ENCODE assay signal across 8 cellular contexts in the genomic region with DNA sequence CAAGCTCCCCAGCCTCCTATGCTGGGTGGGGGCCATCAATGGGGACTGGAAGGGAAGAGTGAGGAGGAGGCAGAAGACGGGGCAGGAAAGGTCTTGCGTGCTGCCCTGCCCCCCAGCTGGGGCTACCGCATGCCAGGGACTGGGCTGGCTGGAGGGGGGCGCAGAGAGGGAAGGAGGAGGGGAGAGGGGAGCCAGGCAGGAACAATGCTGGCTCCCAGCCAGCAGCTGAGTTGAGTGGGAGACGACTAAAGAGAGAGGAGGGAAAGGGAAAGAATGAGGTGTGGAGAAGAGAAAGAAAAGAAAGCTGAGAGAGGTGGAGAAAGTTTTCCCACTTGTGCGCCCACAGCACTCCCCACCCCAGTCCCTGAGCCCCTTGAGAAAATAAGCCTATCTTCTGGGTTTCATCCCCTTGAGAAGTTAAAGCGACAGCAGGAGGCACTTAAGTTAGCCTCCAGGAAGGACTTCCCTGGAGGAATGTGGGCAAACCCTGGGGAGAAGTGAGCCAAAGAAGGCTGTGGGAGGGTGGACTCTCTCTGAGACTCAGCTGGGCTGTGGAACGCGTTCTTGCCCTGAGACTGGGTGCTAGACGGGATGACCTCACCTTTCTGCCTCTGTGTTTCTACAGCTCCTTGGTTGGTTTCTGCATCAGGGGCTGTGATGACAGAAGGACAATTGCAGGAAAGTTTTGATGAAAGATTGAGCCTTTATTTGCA. TPM values are rescaled to one million over a fixed set of nuclear protein-coding genes. Genes with fewer than 3 reads are reported as not detected.
DNase-seq lines count a peak whose midpoint lies in the region; ATAC-seq and TF ChIP-seq lines count a peak whose summit lies in the region.

No MANE protein-coding gene starts in this region.

- H3K4me1 Mint-ChIP-seq in Calu3 (ENCODE audit: low read depth, unreplicated experiment), result peaks cover 44% of the 10 kb centered on the region

- no peaks in the 10 kb centered on the region for H3K9me3 Mint-ChIP-seq in Calu3 (ENCODE audit: low read depth, unreplicated experiment)

- BruUV-seq in Calu3 (replicated peaks; lab: Mats Ljungman, UMichigan), result no TSS peak

- peak overlapping the region; percentile 2 for H3K27ac Mint-ChIP-seq in Calu3 (ENCODE audit: unreplicated experiment)

- ATAC-seq in HG03460 (IDR thresholded peaks at IDR 0.05; ENCODE audit: unreplicated experiment) (no peak), omental fat pad (ENCODE audit: low FRiP score) (no peak)

- CTCF ChIA-PET in Calu3 (lab: Charles Lee), result interaction anchor here (0.6 to 7.2 kb wide), 25 partner anchors 9 to 237 kb away, joined by 3 to 199 read pairs (median 5); partner anchors contain the start of genes CRABP2, HDGF, ISG20L2 and METTL25B

- DNase-seq in Calu3 (no peak), LNCaP clone FGC (ENCODE audit: low read depth) (no peak), cerebellar cortex (ENCODE audit: low spot score) (peak; percentile 20), myocyte (ENCODE audit: low read depth) (peak; percentile 29), midbrain (lab: John Stamatoyannopoulos, UW) (no peak), ecto neural progenitor cell (ENCODE audit: low spot score) (no peak), omental fat pad (ENCODE audit: low spot score) (no peak)

- no peaks in the 10 kb centered on the region for H3K27me3 Mint-ChIP-seq in Calu3 (ENCODE audit: unreplicated experiment)

- no peak for TF ChIP-seq CTCF in Calu3 (IDR thresholded peaks at IDR 0.05; ENCODE audit: unreplicated experiment)
- no peak for TF ChIP-seq CTCF in LNCaP clone FGC (IDR thresholded peaks at IDR 0.05; ENCODE audit: control insufficient read depth, extremely low read depth, insufficient read depth)
- no peak for TF ChIP-seq CTCF in omental fat pad (IDR thresholded peaks at IDR 0.05)

- H3K4me3 Mint-ChIP-seq in Calu3 (ENCODE audit: low read depth, unreplicated experiment), result peak overlapping the region; percentile 15

- H3K36me3 Mint-ChIP-seq in Calu3 (ENCODE audit: insufficient read depth, unreplicated experiment), result no peaks in the 10 kb centered on the region

- intact Hi-C loops in Calu3 (cut with micrococcal nuclease; ENCODE audit: unreplicated experiment), result loop anchor here (1.0 to 10.0 kb wide), 4 partner anchors 15 to 200 kb away; partner anchors contain the start of genes CRABP2 and INSRR

- peak overlapping the region; percentile 34; the same call in 1 of the 2 replicates for H3K4me3 ChIP-seq in LNCaP clone FGC (ENCODE audit: low read depth, low read length)

RNA-seq across cellular contexts. Expression of gene NES, which starts 12.9 kb away (rescaled TPM):
- total RNA-seq in Calu3 (2022) (6.1 and 7.4 TPM in 2 replicates), myocyte (1,770 and 2,264 TPM in 2 replicates), omental fat pad (10 to 100 TPM; 17.4 to 76.4 (median 27.7) TPM)
- 834 TPM for polyA plus RNA-seq in myocyte (2012)

RNA-seq across cellular contexts. Expression of gene CRABP2, which starts 15.3 kb away (rescaled TPM):
- total RNA-seq in Calu3 (2022), result 17.6 and 27.3 TPM in 2 replicates
- total RNA-seq in myocyte, result 5.3 and 6.2 TPM in 2 replicates
- polyA plus RNA-seq in myocyte (2012), result 6.0 TPM
- total RNA-seq in omental fat pad, result 1 to 10 TPM in 3 of 4 donors, not detected in 1; 4.5 to 8.8 (median 8.8) TPM

RNA-seq across cellular contexts. Expression of gene METTL25B, which starts 38.2 kb away (rescaled TPM):
- total RNA-seq in Calu3 (2022), result 52.7 and 63.8 TPM in 2 replicates
- total RNA-seq in myocyte, result 8.9 and 13.5 TPM in 2 replicates
- 17.0 TPM for polyA plus RNA-seq in myocyte (2012)
- 10 to 100 TPM; 12.1 to 25.4 (median 18.8) TPM for total RNA-seq in omental fat pad

RNA-seq across cellular contexts. Expression of gene ISG20L2, which starts 38.5 kb away (rescaled TPM):
- total RNA-seq in Calu3 (2022) (60.9 and 61.6 TPM in 2 replicates), myocyte (12.8 and 19.7 TPM in 2 replicates), omental fat pad (10 to 100 TPM; 19.8 to 34.1 (median 28.2) TPM)
- 24.2 TPM for polyA plus RNA-seq in myocyte (2012)

RNA-seq across cellular contexts. Expression of gene BCAN, which starts 48.2 kb away (rescaled TPM):
- total RNA-seq in Calu3 (2022) (not detected in 2 replicates), myocyte (0.11 TPM in 1 of 2 replicates, not detected in the other), omental fat pad (not detected)
- 1.0 TPM for polyA plus RNA-seq in myocyte (2012)

Comparison
In these comparisons a context has a peak if more than half of its experiments do, and no peak if none do; other contexts are left out.
1. DNase-seq: peak in cerebellar cortex (single experiment) and myocyte (single experiment); none in Calu3 (single experiment), LNCaP clone FGC (single experiment), midbrain (single experiment), ecto neural progenitor cell (single experiment) and omental fat pad (single experiment).
2. RNA of gene NES, which starts 12.9 kb away (total RNA-seq): 1,770 to 2,264 TPM in myocyte; 17.4 to 76.4 TPM in omental fat pad and 6.1 to 7.4 TPM in Calu3; every median in the first group is over 10 times any median in the second.